In the genomic region with DNA sequence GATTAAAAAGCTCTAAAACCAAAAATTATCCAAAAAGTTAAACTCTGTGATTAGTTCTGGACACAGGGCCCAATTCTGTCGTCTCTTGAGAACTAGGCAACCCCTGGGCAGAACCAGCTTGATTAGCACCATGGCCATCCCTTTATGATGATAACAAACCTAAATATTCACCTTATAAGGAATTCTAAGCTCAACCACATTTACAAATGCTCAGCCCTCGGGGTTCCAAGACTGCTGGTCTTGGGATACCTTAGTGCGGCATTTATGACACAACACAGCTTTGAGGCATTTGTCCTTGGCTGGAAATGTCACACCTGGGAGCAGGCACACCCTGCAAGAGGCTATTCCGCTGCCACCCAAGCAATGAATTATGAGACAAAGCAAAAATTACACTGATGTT, we compare ENCODE assay signal across 22 cellular contexts.
"Had no signal": no experiment of that assay in that cellular context is flagged by ENCODE, and none has a peak within 500 bp of the region (broad histone marks: within the 10 kb centered on the region; RNA-seq: fewer than 3 reads in every experiment).

No MANE protein-coding gene starts in this region.

- H3K27me3 ChIP-seq: dorsolateral prefrontal cortex, heart left ventricle, left lung, right lobe of liver, testis, tibial nerve had no signal

- H3K4me3 ChIP-seq: dorsolateral prefrontal cortex, heart left ventricle, left lung, lower lobe of right lung, prostate gland, right lobe of liver, testis, tibial nerve had no signal

- DNase-seq: cortex of kidney; dorsolateral prefrontal cortex; effector CD8-positive, alpha-beta T cell; heart left ventricle; hippocampal formation; immature natural killer cell; left lung; lower lobe of right lung; midbrain; right lobe of liver; stimulated activated CD4-positive, alpha-beta T cell treated with anti-CD3 and anti-CD28 coated beads, Interleukin-4, amount 100 ng/mL, for 1 hour; stimulated activated CD8-positive, alpha-beta memory T cell treated with anti-CD3 and anti-CD28 coated beads, Interleukin-4, amount 100 ng/mL, for 48 hours; testis had no signal

- H3K9me3 ChIP-seq: heart left ventricle, left lung, lower lobe of right lung, prostate gland, right lobe of liver, testis, tibial nerve had no signal

- H3K9ac ChIP-seq: parathyroid adenoma had no signal

- H3K27ac ChIP-seq: left lung, lower lobe of right lung, parathyroid adenoma, prostate gland, right lobe of liver, testis, tibial nerve had no signal

- H3K27ac Mint-ChIP-seq: immature natural killer cell; memory B cell; nephron; stimulated activated effector memory CD8-positive, alpha-beta T cell treated with anti-CD3 and anti-CD28 coated beads, Interleukin-12 subunit alpha, Interleukin-12 subunit beta, amount 100 ng/mL, for 72 hours; stimulated activated naive CD8-positive, alpha-beta T cell treated with anti-CD3 and anti-CD28 coated beads, Interleukin-15, Interleukin-2, amounts not matched to agents 100 ng/mL and 50 ng/mL, for 24 hours had no signal

- H2AFZ ChIP-seq: parathyroid adenoma had no signal

- H3K36me3 ChIP-seq: prostate gland had no signal

- H3K4me3 Mint-ChIP-seq: immature natural killer cell; memory B cell; nephron; stimulated activated effector memory CD8-positive, alpha-beta T cell treated with anti-CD3 and anti-CD28 coated beads, Interleukin-12 subunit alpha, Interleukin-12 subunit beta, amount 100 ng/mL, for 72 hours; stimulated activated naive CD8-positive, alpha-beta T cell treated with anti-CD3 and anti-CD28 coated beads, Interleukin-15, Interleukin-2, amounts not matched to agents 100 ng/mL and 50 ng/mL, for 24 hours had no signal

- FAIRE-seq: frontal cortex, keratinocyte had no signal

- H3K27me3 Mint-ChIP-seq: memory B cell; stimulated activated naive CD8-positive, alpha-beta T cell treated with anti-CD3 and anti-CD28 coated beads, Interleukin-15, Interleukin-2, amounts not matched to agents 100 ng/mL and 50 ng/mL, for 24 hours had no signal

- H3K4me1 ChIP-seq: prostate gland, testis had no signal

- H3K4me1 Mint-ChIP-seq: immature natural killer cell; memory B cell; nephron; stimulated activated effector memory CD8-positive, alpha-beta T cell treated with anti-CD3 and anti-CD28 coated beads, Interleukin-12 subunit alpha, Interleukin-12 subunit beta, amount 100 ng/mL, for 72 hours had no signal

- H3K9me3 Mint-ChIP-seq: immature natural killer cell; memory B cell; nephron; stimulated activated effector memory CD8-positive, alpha-beta T cell treated with anti-CD3 and anti-CD28 coated beads, Interleukin-12 subunit alpha, Interleukin-12 subunit beta, amount 100 ng/mL, for 72 hours; stimulated activated naive CD8-positive, alpha-beta T cell treated with anti-CD3 and anti-CD28 coated beads, Interleukin-15, Interleukin-2, amounts not matched to agents 100 ng/mL and 50 ng/mL, for 24 hours had no signal
